ENCODE assay signal across 8 cellular contexts in the genomic region with DNA sequence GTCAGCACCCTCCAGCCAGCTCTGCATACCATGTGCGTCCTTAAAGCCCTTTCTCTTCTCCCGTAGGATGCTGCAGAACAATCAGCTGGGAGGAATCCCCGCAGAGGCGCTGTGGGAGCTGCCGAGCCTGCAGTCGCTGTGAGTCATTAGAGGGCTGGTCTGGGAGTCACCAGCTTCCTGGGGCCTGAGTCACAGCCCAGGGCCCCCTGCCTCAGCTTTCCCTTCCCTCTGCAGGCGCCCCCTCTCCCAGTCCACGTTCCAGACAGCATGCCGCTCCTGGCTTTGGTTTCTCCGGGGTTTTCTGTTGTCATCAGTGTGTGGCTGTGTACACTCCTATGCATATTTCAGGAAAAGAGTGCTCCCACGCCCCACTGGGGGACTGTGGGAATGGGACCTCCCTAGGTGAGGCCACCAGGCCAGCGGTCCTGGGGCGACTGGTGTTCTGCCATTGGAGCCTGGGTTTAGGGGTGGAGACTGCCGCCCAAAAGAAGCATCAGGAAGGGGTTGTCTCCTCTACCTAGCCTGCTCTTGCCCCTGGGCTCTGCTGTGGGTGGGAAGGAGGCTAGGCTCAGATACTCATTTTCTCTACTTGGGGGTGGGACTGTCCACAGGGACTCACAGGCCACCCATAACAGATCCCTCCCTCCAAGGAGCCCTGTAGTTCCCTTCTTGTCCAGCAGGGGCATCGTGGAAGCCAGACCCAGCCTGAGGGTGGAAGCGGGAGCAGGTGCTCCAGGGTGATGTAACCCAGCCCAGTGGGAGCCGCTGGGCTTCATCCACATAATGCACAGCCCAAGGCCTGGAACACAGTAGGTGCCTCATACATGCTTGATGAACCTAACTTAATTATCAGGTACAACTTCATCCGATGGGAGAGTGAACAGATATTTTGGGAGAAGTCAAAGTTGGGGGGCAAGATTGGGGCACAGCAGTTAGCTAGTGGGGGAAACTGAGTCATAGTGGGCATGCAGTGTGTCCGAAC. TPM values are rescaled to one million over a fixed set of nuclear protein-coding genes. Genes with fewer than 3 reads are reported as not detected.
DNase-seq lines count a peak whose midpoint lies in the region; ATAC-seq and TF ChIP-seq lines count a peak whose summit lies in the region.

No MANE protein-coding gene starts in this region.

- no peak for TF ChIP-seq POLR2A in HCT116 (IDR thresholded peaks at IDR 0.05; ENCODE audit: borderline replicate concordance, extremely low read depth, insufficient read depth, insufficient read length)

- H3K4me3 ChIP-seq in CD8-positive, alpha-beta T cell (ENCODE audit: low read depth, low read length) = no peak overlapping the region
- H3K4me3 ChIP-seq in HCT116 (replicated peaks in 1 of 2; ENCODE audit: low read depth in 1 of 2, low read length in 2 of 2) (peak overlapping the region; percentile 26 to 46), liver (ENCODE audit: low read depth in 1 of 3, low read length in 3 of 3) (no peak overlapping the region)

- no peaks in the 10 kb centered on the region for H3K9me2 ChIP-seq in HCT116 (ENCODE audit: insufficient read depth)

- no peaks in the 10 kb centered on the region for H4K20me1 ChIP-seq in HCT116 (ENCODE audit: insufficient read depth)

- WGBS in liver = 66% methylated on average over 19 of the region's 19 CpGs

- no peak overlapping the region for H2AFZ ChIP-seq in HCT116 (ENCODE audit: low read depth, low read length, poor library complexity, severe bottlenecking)

- peak; percentile 34 to 76 (median 57) for DNase-seq in CD8-positive, alpha-beta T cell
- DNase-seq in HCT116 (ENCODE audit: low read depth, low spot score) (peak; percentile 86), NCI-H2171 (lab: John Stamatoyannopoulos, UW) (peak; percentile 58)
- peak; percentile 38 to 54 (median 40) for DNase-seq in activated CD4-positive, CD25-positive, alpha-beta regulatory T cell (lab: John Stamatoyannopoulos, UW)
- peak; percentile 48 to 53 for DNase-seq in central memory CD8-positive, alpha-beta T cell (ENCODE audit: low spot score in 2 of 2)
- peak in 2 of 3 donors; percentile 29 to 57 for DNase-seq in stimulated activated CD4-positive, alpha-beta T cell treated with anti-CD3 and anti-CD28 coated beads, TNF-alpha, amount 100 ng/mL, for 1 hour (ENCODE audit: low read depth in 3 of 3, low spot score in 1 of 3)

- peak; percentile 35; the same call in 1 of the 2 replicates for TF ChIP-seq RAD21 in HCT116 (IDR thresholded peaks at IDR 0.05; ENCODE audit: low read depth)
- TF ChIP-seq RAD21 in liver (IDR thresholded peaks at IDR 0.05) = peak; percentile 24 to 63

- H3K9ac ChIP-seq in HCT116 (ENCODE audit: low read length) (peak overlapping the region; percentile 35; the same call in 1 of the 2 replicates), liver (ENCODE audit: low read depth in 1 of 2, low read length in 2 of 2) (no peak overlapping the region)

- no peaks in the 10 kb centered on the region for H3K4me1 ChIP-seq in CD8-positive, alpha-beta T cell (ENCODE audit: insufficient read depth, low read length)
- H3K4me1 ChIP-seq in HCT116 (ENCODE audit: control insufficient read depth in 1 of 2, insufficient read depth in 2 of 2, low read length in 2 of 2) (peaks cover 25 to 30% of the 10 kb centered on the region in 2 experiments), liver (ENCODE audit: control insufficient read depth in 4 of 4, insufficient read depth in 4 of 4, low read length in 3 of 4) (no peaks in the 10 kb centered on the region)

- no TSS peak for BruUV-seq in HCT116 (replicated peaks; lab: Mats Ljungman, UMichigan)

- no peaks in the 10 kb centered on the region for H3K36me3 Mint-ChIP-seq in CD8-positive, alpha-beta T cell
- H3K36me3 Mint-ChIP-seq in central memory CD8-positive, alpha-beta T cell (ENCODE audit: insufficient read depth) = peaks cover 20% of the 10 kb centered on the region

- POLR2A ChIA-PET in CD8-positive, alpha-beta T cell (lab: Charles Lee) = no interaction called here
- POLR2A ChIA-PET in HCT116 (lab: Charles Lee) = no interaction called here

- CTCF ChIA-PET in CD8-positive, alpha-beta T cell (lab: Charles Lee) = interaction anchor here (0.8 to 2.0 kb wide), 6 partner anchors 11 to 54 kb away, joined by 3 to 6 read pairs (median 4); partner anchors contain the start of gene LGR6
- CTCF ChIA-PET in HCT116 (lab: Charles Lee) = interaction anchor here (0.9 to 2.3 kb wide), 6 partner anchors 10 to 46 kb away, joined by 3 to 7 read pairs (median 4); partner anchors contain the start of gene LGR6

- no peak overlapping the region for H3K27ac Mint-ChIP-seq in CD8-positive, alpha-beta T cell
- H3K27ac Mint-ChIP-seq in central memory CD8-positive, alpha-beta T cell (ENCODE audit: low read depth) = peak overlapping the region; percentile 63

- peak; percentile 76 for TF ChIP-seq CTCF in CD8-positive, alpha-beta T cell (IDR thresholded peaks at IDR 0.05)
- peak; percentile 64 to 98 (median 95) for TF ChIP-seq CTCF in HCT116 (IDR thresholded peaks at IDR 0.05 in 2 of 3, conservative IDR thresholded peaks at IDR 0.05 in 1 of 3; ENCODE audit: borderline replicate concordance in 1 of 3, insufficient read depth in 1 of 3, low read depth in 2 of 3, low read length in 2 of 3)
- peak; percentile 85 for TF ChIP-seq CTCF in liver (IDR thresholded peaks at IDR 0.05; ENCODE audit: low read depth, low read length, missing input control)

- peak overlapping the region; percentile 80 for H3K4me2 ChIP-seq in HCT116 (ENCODE audit: low read length)

- ATAC-seq in CD8-positive, alpha-beta T cell = peak; percentile 89
- peak; percentile 87 for ATAC-seq in HCT116
- ATAC-seq in central memory CD8-positive, alpha-beta T cell (replicated peaks; ENCODE audit: extremely low read depth, poor library complexity, severe bottlenecking) = peak; percentile 85
- no peak for ATAC-seq in HG03469 (IDR thresholded peaks at IDR 0.05; ENCODE audit: unreplicated experiment)

- no peaks in the 10 kb centered on the region for H3K36me3 ChIP-seq in CD8-positive, alpha-beta T cell (ENCODE audit: insufficient read depth, low read length)
- H3K36me3 ChIP-seq in HCT116 (ENCODE audit: control insufficient read depth in 1 of 2, insufficient read depth in 2 of 2, low read length in 2 of 2) = no peaks in the 10 kb centered on the region
- no peaks in the 10 kb centered on the region for H3K36me3 ChIP-seq in liver (ENCODE audit: control insufficient read depth in 4 of 4, insufficient read depth in 3 of 4, low read depth in 1 of 4, low read length in 3 of 4)

- H3K9me3 ChIP-seq in CD8-positive, alpha-beta T cell (ENCODE audit: low read length) = no peaks in the 10 kb centered on the region
- H3K9me3 ChIP-seq in HCT116 (ENCODE audit: control insufficient read depth in 1 of 2, insufficient read depth in 1 of 2, low read depth in 1 of 2, low read length in 2 of 2) = no peaks in the 10 kb centered on the region
- no peaks in the 10 kb centered on the region for H3K9me3 ChIP-seq in liver (ENCODE audit: control insufficient read depth in 4 of 4, low read length in 3 of 4)

- H3K27ac ChIP-seq in CD8-positive, alpha-beta T cell (ENCODE audit: low read depth, low read length) = no peak overlapping the region
- H3K27ac ChIP-seq in HCT116 (ENCODE audit: low read depth, low read length) = peak overlapping the region; percentile 37
- H3K27ac ChIP-seq in liver (ENCODE audit: low read depth in 1 of 2, low read length in 2 of 2) = no peak overlapping the region

- H3K27me3 ChIP-seq in CD8-positive, alpha-beta T cell (ENCODE audit: insufficient read depth, low read length) = no peaks in the 10 kb centered on the region
- H3K27me3 ChIP-seq in HCT116 (ENCODE audit: insufficient read depth, low read length) (peaks cover 12% of the 10 kb centered on the region; the same call in 1 of the 2 replicates), liver (ENCODE audit: control insufficient read depth in 4 of 4, insufficient read depth in 4 of 4, low read length in 3 of 4) (no peaks in the 10 kb centered on the region)

- H3K79me2 ChIP-seq in HCT116 (ENCODE audit: insufficient read depth, low read length) = no peaks in the 10 kb centered on the region

- no peaks in the 10 kb centered on the region for H3K4me1 Mint-ChIP-seq in CD8-positive, alpha-beta T cell (ENCODE audit: low read depth)
- H3K4me1 Mint-ChIP-seq in central memory CD8-positive, alpha-beta T cell = peaks cover 19% of the 10 kb centered on the region

- peaks cover 12% of the 10 kb centered on the region for H3K27me3 Mint-ChIP-seq in CD8-positive, alpha-beta T cell (ENCODE audit: low read depth)
- peaks cover 8% of the 10 kb centered on the region for H3K27me3 Mint-ChIP-seq in central memory CD8-positive, alpha-beta T cell

- H3K9me3 Mint-ChIP-seq in CD8-positive, alpha-beta T cell = no peaks in the 10 kb centered on the region
- H3K9me3 Mint-ChIP-seq in central memory CD8-positive, alpha-beta T cell = no peaks in the 10 kb centered on the region

- RAD21 ChIA-PET in HCT116 (lab: Charles Lee; ENCODE audit: low non-redundant PET in 1 of 2, low total read pairs in 2 of 2, uncharacterized antibody in 2 of 2, unreplicated experiment in 2 of 2) = no interaction called here

- intact Hi-C loops in CD8-positive, alpha-beta T cell (cut with DNase I, micrococcal nuclease) = loop anchor here (1.0 to 5.0 kb wide), 3 partner anchors 49 to 79 kb away; no protein-coding TSS in a partner anchor
- intact Hi-C loops in HCT116 (cut with micrococcal nuclease) = loop anchor here (5.0 kb wide), 2 partner anchors 41 to 44 kb away; partner anchors contain the start of gene LGR6

- no peak overlapping the region for H3K4me3 Mint-ChIP-seq in CD8-positive, alpha-beta T cell
- H3K4me3 Mint-ChIP-seq in central memory CD8-positive, alpha-beta T cell = no peak overlapping the region

TF ChIP-seq in HCT116, 20 proteins besides CTCF, POLR2A, EP300 and RAD21 (continues in another document):
- peak; percentile 81 for TF ChIP-seq FOSL1 (IDR thresholded peaks at IDR 0.05; ENCODE audit: low read depth)
- TF ChIP-seq JUND (IDR thresholded peaks at IDR 0.05) = peak; percentile 82
- no peak; the same call in 1 of the 2 replicates for TF ChIP-seq SP1 (IDR thresholded peaks at IDR 0.05; ENCODE audit: low read depth)
- TF ChIP-seq ATF3 (IDR thresholded peaks at IDR 0.05) = no peak

TF ChIP-seq in liver, 16 proteins besides CTCF, POLR2A, EP300 and RAD21:
- TF ChIP-seq ATF3 (IDR thresholded peaks at IDR 0.05) = peak; percentile 76
- no peak for TF ChIP-seq NR2F2 (IDR thresholded peaks at IDR 0.05)

RNA-seq across cellular contexts. Expression of gene LGR6, which starts 42.5 kb away (rescaled TPM):
- 1 to 10 TPM; 1.7 to 1.9 TPM for total RNA-seq in CD8-positive, alpha-beta T cell
- 0.20 TPM for total RNA-seq in HCT116 (2021; ENCODE audit: unreplicated experiment)
- 0.48 and 1.2 TPM in 2 replicates for polyA plus RNA-seq in HCT116 (2012)
- total RNA-seq in liver = 1 to 10 TPM in 1 of 2 donors, under 1 TPM in 1; 0.05 to 1.2 TPM
- polyA plus RNA-seq in liver = under 1 TPM; 0.63 to 0.86 TPM

Comparison
In these comparisons a context has a peak if more than half of its experiments do, and no peak if none do; other contexts are left out.
1. H3K4me3 ChIP-seq: peak in HCT116 (2 of 2); none in CD8-positive, alpha-beta T cell (single experiment) and liver (0 of 3).
2. Peak in every context shown above with its lines, with median percentiles within 50 percentile points of each other: DNase-seq and CTCF ChIP-seq.